Comparison of ENCODE assay signal across 8 cellular contexts in the genomic region with DNA sequence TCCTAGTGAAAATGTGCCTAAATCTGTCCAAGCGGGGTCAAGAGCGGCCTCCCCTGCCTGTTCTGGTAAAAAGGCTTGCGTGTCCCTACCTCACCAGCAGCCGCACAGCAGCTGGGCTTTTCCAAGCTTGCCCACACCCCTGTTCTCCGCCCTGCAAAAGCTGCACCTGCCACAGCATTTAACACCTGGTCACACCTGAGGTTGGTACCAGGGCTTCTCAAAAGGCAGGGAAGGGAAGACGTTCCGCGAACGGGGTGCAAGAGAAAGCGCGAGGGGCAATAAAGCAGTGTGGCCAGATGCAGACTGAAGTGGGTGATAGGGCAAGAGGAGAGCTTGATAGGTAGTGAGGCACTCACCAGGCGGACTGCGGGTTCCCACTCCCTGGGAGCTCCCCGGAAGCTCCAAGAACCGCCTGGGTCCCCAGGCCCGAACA. TPM values are rescaled to one million over a fixed set of nuclear protein-coding genes. Genes with fewer than 3 reads are reported as not detected.
A peak's percentile ranks its signal among the peaks of the same experiment; 100 is the strongest.
DNase-seq lines count a peak whose midpoint lies in the region; ATAC-seq and TF ChIP-seq lines count a peak whose summit lies in the region.

No MANE protein-coding gene starts in this region.

- TF ChIP-seq RAD21 in liver (IDR thresholded peaks at IDR 0.05): no peak

- ATAC-seq in GM21447 (IDR thresholded peaks at IDR 0.05; ENCODE audit: unreplicated experiment): peak; percentile 57

- peaks cover 20% of the 10 kb centered on the region for H3K4me1 Mint-ChIP-seq in dendritic cell treated with granulocyte-macrophage colony-stimulating factor and Interleukin-4, amounts not matched to agents 40 ng/mL and 50 ng/mL, for 4 days (ENCODE audit: low read depth)

- H3K4me1 ChIP-seq in Peyer's patch (peaks cover 0 to 12% (median 2%) of the 10 kb centered on the region in 4 donors), liver (ENCODE audit: control insufficient read depth in 4 of 4, insufficient read depth in 4 of 4, low read length in 3 of 4) (peaks cover 0 to 20% (median 7%) of the 10 kb centered on the region in 4 donors), transverse colon (peaks cover 11 to 22% (median 13%) of the 10 kb centered on the region in 4 donors)

- no peak for TF ChIP-seq EP300 in transverse colon (IDR thresholded peaks at IDR 0.05; ENCODE audit: low read depth)

- WGBS in liver: 4% methylated on average over 16 of the region's 16 CpGs
- 2% methylated on average over 16 of the region's 16 CpGs; no CpG with 5 or more reads in 1 of the 2 donors for WGBS in transverse colon (ENCODE audit: low coverage in 1 of 2), 2 donors

- intact Hi-C loops in dendritic cell treated with granulocyte-macrophage colony-stimulating factor and Interleukin-4, amounts not matched to agents 40 ng/mL and 50 ng/mL, for 4 days (cut with micrococcal nuclease): no loop called here
- intact Hi-C loops in transverse colon (cut with DNase I; ENCODE audit: low total_unique reads): no loop called here

- H3K27ac ChIP-seq in HL-60 (replicated peaks) (peak overlapping the region; percentile 75), Peyer's patch (peak overlapping the region; percentile 80 to 93 (median 90)), liver (ENCODE audit: low read depth in 1 of 2, low read length in 2 of 2) (peak overlapping the region; percentile 82 to 85), transverse colon (peak overlapping the region; percentile 88 to 92 (median 90))

- H3K27ac Mint-ChIP-seq in dendritic cell treated with granulocyte-macrophage colony-stimulating factor and Interleukin-4, amounts not matched to agents 40 ng/mL and 50 ng/mL, for 4 days: peak overlapping the region; percentile 88

- no peak for TF ChIP-seq POLR2A in Peyer's patch (IDR thresholded peaks at IDR 0.05)
- no peak for TF ChIP-seq POLR2A in transverse colon (IDR thresholded peaks at IDR 0.05)

- H3K4me3 ChIP-seq in HL-60 (replicated peaks; ENCODE audit: insufficient read depth, low read length) (peak overlapping the region; percentile 97), Peyer's patch (peak overlapping the region; percentile 88 to 100 (median 92)), liver (ENCODE audit: low read depth in 1 of 3, low read length in 3 of 3) (peak overlapping the region; percentile 51 to 77 (median 72)), transverse colon (peak overlapping the region; percentile 82 to 97 (median 92))

- peaks cover 0 to 11% (median 0%) of the 10 kb centered on the region in 3 donors for H3K36me3 ChIP-seq in Peyer's patch
- peaks cover 0 to 9% (median 6%) of the 10 kb centered on the region in 4 donors for H3K36me3 ChIP-seq in liver (ENCODE audit: control insufficient read depth in 4 of 4, insufficient read depth in 3 of 4, low read depth in 1 of 4, low read length in 3 of 4)
- peaks cover 0 to 7% (median 4%) of the 10 kb centered on the region in 4 donors for H3K36me3 ChIP-seq in transverse colon

- TF ChIP-seq CTCF in HL-60 (IDR thresholded peaks at IDR 0.05; ENCODE audit: insufficient read depth, low read length) (no peak), Peyer's patch (IDR thresholded peaks at IDR 0.05) (no peak), liver (IDR thresholded peaks at IDR 0.05; ENCODE audit: low read depth, low read length, missing input control) (no peak), transverse colon (IDR thresholded peaks at IDR 0.05) (no peak)

- H3K9ac ChIP-seq in liver (ENCODE audit: low read depth in 1 of 2, low read length in 2 of 2): peak overlapping the region; percentile 72 to 79

- peak overlapping the region; percentile 87 for H3K4me3 Mint-ChIP-seq in dendritic cell treated with granulocyte-macrophage colony-stimulating factor and Interleukin-4, amounts not matched to agents 40 ng/mL and 50 ng/mL, for 4 days

- H3K9me3 ChIP-seq in Peyer's patch (no peaks in the 10 kb centered on the region), liver (ENCODE audit: control insufficient read depth in 4 of 4, low read length in 3 of 4) (no peaks in the 10 kb centered on the region), transverse colon (no peaks in the 10 kb centered on the region)

- H3K36me3 Mint-ChIP-seq in dendritic cell treated with granulocyte-macrophage colony-stimulating factor and Interleukin-4, amounts not matched to agents 40 ng/mL and 50 ng/mL, for 4 days (ENCODE audit: low read depth): peaks cover 15% of the 10 kb centered on the region

- H3K9me3 Mint-ChIP-seq in dendritic cell treated with granulocyte-macrophage colony-stimulating factor and Interleukin-4, amounts not matched to agents 40 ng/mL and 50 ng/mL, for 4 days: no peaks in the 10 kb centered on the region

- DNase-seq in GF-D8 (lab: John Stamatoyannopoulos, UW) (peak; percentile 12), HL-60 (ENCODE audit: low read depth in 1 of 2, low spot score in 1 of 2) (peak in 1 of 2 experiments; percentile 40), Peyer's patch (peak in 2 of 3 donors; percentile 68 to 74), transverse colon (peak; percentile 58), NCI-H446 treated with DMSO at 0.1 percent for 48 hours (lab: John Stamatoyannopoulos, UW) (no peak)

- no peaks in the 10 kb centered on the region for H3K27me3 Mint-ChIP-seq in dendritic cell treated with granulocyte-macrophage colony-stimulating factor and Interleukin-4, amounts not matched to agents 40 ng/mL and 50 ng/mL, for 4 days

- in situ Hi-C loops in transverse colon (cut with MboI; ENCODE audit: low pct_ligation_motif_present in 1 of 4, low pct_unique_long_range_greater_than_20kb in 1 of 4, low sequenced_read_pairs in 3 of 4): no loop called here

- H3K27me3 ChIP-seq in HL-60 (ENCODE audit: insufficient read depth, poor library complexity, severe bottlenecking): no peaks in the 10 kb centered on the region
- no peaks in the 10 kb centered on the region for H3K27me3 ChIP-seq in Peyer's patch
- H3K27me3 ChIP-seq in liver (ENCODE audit: control insufficient read depth in 4 of 4, insufficient read depth in 4 of 4, low read length in 3 of 4): no peaks in the 10 kb centered on the region
- no peaks in the 10 kb centered on the region for H3K27me3 ChIP-seq in transverse colon

TF ChIP-seq in liver, 16 proteins besides CTCF, POLR2A, EP300 and RAD21:
- no peak for TF ChIP-seq GABPA (IDR thresholded peaks at IDR 0.05 in 1 of 2, conservative IDR thresholded peaks at IDR 0.05 in 1 of 2)
- no peak for TF ChIP-seq SP1 (IDR thresholded peaks at IDR 0.05)
- peak in 1 of 2 donors; percentile 11 for TF ChIP-seq RXRA (IDR thresholded peaks at IDR 0.05)
- TF ChIP-seq JUND (IDR thresholded peaks at IDR 0.05): no peak
- TF ChIP-seq EGR1 (IDR thresholded peaks at IDR 0.05; ENCODE audit: low read depth in 2 of 2): no peak
- TF ChIP-seq, protein P1, sequence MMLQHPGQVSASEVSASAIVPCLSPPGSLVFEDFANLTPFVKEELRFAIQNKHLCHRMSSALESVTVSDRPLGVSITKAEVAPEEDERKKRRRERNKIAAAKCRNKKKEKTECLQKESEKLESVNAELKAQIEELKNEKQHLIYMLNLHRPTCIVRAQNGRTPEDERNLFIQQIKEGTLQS (IDR thresholded peaks at IDR 0.05): no peak
- TF ChIP-seq, protein P2, sequence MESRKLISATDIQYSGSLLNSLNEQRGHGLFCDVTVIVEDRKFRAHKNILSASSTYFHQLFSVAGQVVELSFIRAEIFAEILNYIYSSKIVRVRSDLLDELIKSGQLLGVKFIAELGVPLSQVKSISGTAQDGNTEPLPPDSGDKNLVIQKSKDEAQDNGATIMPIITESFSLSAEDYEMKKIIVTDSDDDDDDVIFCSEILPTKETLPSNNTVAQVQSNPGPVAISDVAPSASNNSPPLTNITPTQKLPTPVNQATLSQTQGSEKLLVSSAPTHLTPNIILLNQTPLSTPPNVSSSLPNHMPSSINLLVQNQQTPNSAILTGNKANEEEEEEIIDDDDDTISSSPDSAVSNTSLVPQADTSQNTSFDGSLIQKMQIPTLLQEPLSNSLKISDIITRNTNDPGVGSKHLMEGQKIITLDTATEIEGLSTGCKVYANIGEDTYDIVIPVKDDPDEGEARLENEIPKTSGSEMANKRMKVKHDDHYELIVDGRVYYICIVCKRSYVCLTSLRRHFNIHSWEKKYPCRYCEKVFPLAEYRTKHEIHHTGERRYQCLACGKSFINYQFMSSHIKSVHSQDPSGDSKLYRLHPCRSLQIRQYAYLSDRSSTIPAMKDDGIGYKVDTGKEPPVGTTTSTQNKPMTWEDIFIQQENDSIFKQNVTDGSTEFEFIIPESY (IDR thresholded peaks at IDR 0.05): no peak
- no peak for TF ChIP-seq FOXA1 (IDR thresholded peaks at IDR 0.05)
- TF ChIP-seq, protein P3, sequence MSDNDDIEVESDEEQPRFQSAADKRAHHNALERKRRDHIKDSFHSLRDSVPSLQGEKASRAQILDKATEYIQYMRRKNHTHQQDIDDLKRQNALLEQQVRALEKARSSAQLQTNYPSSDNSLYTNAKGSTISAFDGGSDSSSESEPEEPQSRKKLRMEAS (IDR thresholded peaks at IDR 0.05): no peak
- peak; percentile 7 for TF ChIP-seq NR2F2 (IDR thresholded peaks at IDR 0.05)
- no peak for TF ChIP-seq TAF1 (conservative IDR thresholded peaks at IDR 0.05)
- TF ChIP-seq HNF4A (conservative IDR thresholded peaks at IDR 0.05): no peak
- TF ChIP-seq YY1 (IDR thresholded peaks at IDR 0.05): no peak
- TF ChIP-seq HNF4G (IDR thresholded peaks at IDR 0.05): no peak
- TF ChIP-seq FOXA2 (IDR thresholded peaks at IDR 0.05): no peak

RNA-seq across cellular contexts. Expression of a gene that starts 25.6 kb away (rescaled TPM):
- total RNA-seq in Peyer's patch (1 to 10 TPM; 1.1 to 2.5 (median 1.4) TPM), liver (10 to 100 TPM in 1 of 2 donors, 1 to 10 TPM in 1; 4.4 to 12.5 TPM), transverse colon (1 to 10 TPM in 2 of 4 donors, not detected in 2; 3.7 to 3.8 TPM)
- polyA plus RNA-seq in liver: 1 to 10 TPM; 2.8 to 5.8 TPM
